Comparison of ENCODE assay signal across 9 cellular contexts in genomic region chr22:19765477-19766234, GRCh38. TPM values are rescaled to one million over a fixed set of nuclear protein-coding genes. Genes with fewer than 3 reads are reported as not detected.
DNase-seq lines count a peak whose midpoint lies in the region; ATAC-seq and TF ChIP-seq lines count a peak whose summit lies in the region.
"Had no signal": no experiment of that assay in that cellular context is flagged by ENCODE, and none has a peak within 500 bp of the region (broad histone marks: within the 10 kb centered on the region; RNA-seq: fewer than 3 reads in every experiment).

No MANE protein-coding gene starts in this region.

- H3K27me3 ChIP-seq in Caco-2 (replicated peaks; ENCODE audit: control insufficient read depth, insufficient read depth, low read length) = no peaks in the 10 kb centered on the region
- H3K27me3 ChIP-seq in neural cell (ENCODE audit: insufficient read depth, low read depth, low read length) = peaks cover 93% of the 10 kb centered on the region
- peaks cover 6 to 39% (median 22%) of the 10 kb centered on the region in 3 donors for H3K27me3 ChIP-seq in gastrocnemius medialis

- intact Hi-C loops in Caco-2 (cut with micrococcal nuclease; ENCODE audit: unreplicated experiment) = no loop called here
- intact Hi-C loops in dendritic cell treated with granulocyte-macrophage colony-stimulating factor and Interleukin-4, amounts not matched to agents 40 ng/mL and 50 ng/mL, for 4 days (cut with micrococcal nuclease) = no loop called here
- intact Hi-C loops in gastrocnemius medialis (cut with DNase I; ENCODE audit: low total_unique reads) = no loop called here

- POLR2A ChIA-PET in Caco-2 (lab: Charles Lee) = no interaction called here

- in situ Hi-C loops in gastrocnemius medialis (cut with MboI; ENCODE audit: low sequenced_read_pairs in 4 of 4) = loop anchor here in 1 of 4 donors (5.0 kb wide), 1 partner anchor 33 kb away; no protein-coding TSS in a partner anchor

- CTCF ChIA-PET in Caco-2 (lab: Charles Lee) = interaction anchor here (1.0 to 1.8 kb wide), 2 partner anchors 24 to 35 kb away, joined by 3 to 5 read pairs; no protein-coding TSS in a partner anchor

- H3K27ac ChIP-seq in neural cell (ENCODE audit: low read length) (no peak overlapping the region), gastrocnemius medialis (no peak overlapping the region)

- no peak for TF ChIP-seq CTCF in Caco-2 (IDR thresholded peaks at IDR 0.05; ENCODE audit: insufficient read depth in 1 of 2, low read depth in 1 of 2, low read length in 1 of 2, severe bottlenecking in 1 of 2, unreplicated experiment in 1 of 2)
- no peak for TF ChIP-seq CTCF in neural cell (IDR thresholded peaks at IDR 0.05; ENCODE audit: poor library complexity, severe bottlenecking)
- TF ChIP-seq CTCF in gastrocnemius medialis (IDR thresholded peaks at IDR 0.05 in 4 of 5, conservative IDR thresholded peaks at IDR 0.05 in 1 of 5) = no peak

- H3K36me3 Mint-ChIP-seq in Caco-2 (ENCODE audit: insufficient read depth, unreplicated experiment) = no peaks in the 10 kb centered on the region
- no peaks in the 10 kb centered on the region for H3K36me3 Mint-ChIP-seq in dendritic cell treated with granulocyte-macrophage colony-stimulating factor and Interleukin-4, amounts not matched to agents 40 ng/mL and 50 ng/mL, for 4 days (ENCODE audit: low read depth)

- TF ChIP-seq POLR2A in gastrocnemius medialis (IDR thresholded peaks at IDR 0.05) = no peak

- H3K9ac ChIP-seq in neural cell (ENCODE audit: low read length) = no peak overlapping the region

- H4K20me1 ChIP-seq in neural cell (ENCODE audit: insufficient read depth) = no peaks in the 10 kb centered on the region

- H3K36me3 ChIP-seq in Caco-2 (ENCODE audit: control insufficient read depth, insufficient read depth, low read length) = no peaks in the 10 kb centered on the region
- no peaks in the 10 kb centered on the region for H3K36me3 ChIP-seq in neural cell (ENCODE audit: insufficient read depth, low read length)
- no peaks in the 10 kb centered on the region for H3K36me3 ChIP-seq in gastrocnemius medialis

- no peaks in the 10 kb centered on the region for H3F3A ChIP-seq in neural cell (ENCODE audit: insufficient read depth, low read length, poor library complexity, severe bottlenecking)

- no peaks in the 10 kb centered on the region for H3K9me3 ChIP-seq in Caco-2
- H3K9me3 ChIP-seq in neural cell (ENCODE audit: low read length) = no peaks in the 10 kb centered on the region
- no peaks in the 10 kb centered on the region for H3K9me3 ChIP-seq in gastrocnemius medialis

- TF ChIP-seq RAD21 in neural cell (conservative IDR thresholded peaks at IDR 0.05) = no peak

- no peak for ATAC-seq in gastrocnemius medialis

- no peak overlapping the region for H3K27ac Mint-ChIP-seq in Caco-2 (ENCODE audit: unreplicated experiment)
- H3K27ac Mint-ChIP-seq in dendritic cell treated with granulocyte-macrophage colony-stimulating factor and Interleukin-4, amounts not matched to agents 40 ng/mL and 50 ng/mL, for 4 days = no peak overlapping the region

- H3K4me1 ChIP-seq in Caco-2 (peaks cover 12% of the 10 kb centered on the region), gastrocnemius medialis (peaks cover 0 to 4% of the 10 kb centered on the region in 2 donors)

- BruUV-seq in Caco-2 (replicated peaks; lab: Mats Ljungman, UMichigan) = no TSS peak

- peak overlapping the region; percentile 29 for H3K4me3 Mint-ChIP-seq in Caco-2 (ENCODE audit: unreplicated experiment)
- peak overlapping the region; percentile 57 for H3K4me3 Mint-ChIP-seq in dendritic cell treated with granulocyte-macrophage colony-stimulating factor and Interleukin-4, amounts not matched to agents 40 ng/mL and 50 ng/mL, for 4 days

- no peaks in the 10 kb centered on the region for H3K4me1 Mint-ChIP-seq in Caco-2 (ENCODE audit: low read depth, unreplicated experiment)
- H3K4me1 Mint-ChIP-seq in dendritic cell treated with granulocyte-macrophage colony-stimulating factor and Interleukin-4, amounts not matched to agents 40 ng/mL and 50 ng/mL, for 4 days (ENCODE audit: low read depth) = peaks cover 21% of the 10 kb centered on the region

- H3K9me3 Mint-ChIP-seq in Caco-2 (ENCODE audit: unreplicated experiment) = no peaks in the 10 kb centered on the region
- no peaks in the 10 kb centered on the region for H3K9me3 Mint-ChIP-seq in dendritic cell treated with granulocyte-macrophage colony-stimulating factor and Interleukin-4, amounts not matched to agents 40 ng/mL and 50 ng/mL, for 4 days

- H3K9me2 ChIP-seq in neural cell (ENCODE audit: insufficient read depth, low read length) = no peaks in the 10 kb centered on the region

- H3K4me2 ChIP-seq in neural cell (ENCODE audit: low read length) = no peak overlapping the region

- H3K79me2 ChIP-seq in neural cell (replicated peaks; ENCODE audit: insufficient read depth, low read length) = no peaks in the 10 kb centered on the region

- no peak for TF ChIP-seq EP300 in neural cell (conservative IDR thresholded peaks at IDR 0.05; ENCODE audit: poor library complexity, severe bottlenecking)

- no peaks in the 10 kb centered on the region for H3K27me3 Mint-ChIP-seq in Caco-2 (ENCODE audit: insufficient read depth, unreplicated experiment)
- H3K27me3 Mint-ChIP-seq in dendritic cell treated with granulocyte-macrophage colony-stimulating factor and Interleukin-4, amounts not matched to agents 40 ng/mL and 50 ng/mL, for 4 days = peaks cover 86% of the 10 kb centered on the region

- H3K4me3 ChIP-seq in Caco-2 (ENCODE audit: low read depth, low read length) = no peak overlapping the region
- peak overlapping the region; percentile 31 for H3K4me3 ChIP-seq in neural cell (ENCODE audit: low read length)
- no peak overlapping the region for H3K4me3 ChIP-seq in gastrocnemius medialis

- H2AFZ ChIP-seq in neural cell (ENCODE audit: low read depth, low read length) = no peak overlapping the region

- no peak for DNase-seq in Caco-2
- DNase-seq in NOMO-1 (lab: John Stamatoyannopoulos, UW; ENCODE audit: unreplicated experiment in 2 of 2) = peak; percentile 56 to 61
- no peak for DNase-seq in cortex of kidney (lab: John Stamatoyannopoulos, UW)
- no peak for DNase-seq in occipital lobe (lab: John Stamatoyannopoulos, UW)
- DNase-seq in central memory CD4-positive, alpha-beta T cell = no peak
- DNase-seq in gastrocnemius medialis = no peak
- DNase-seq: T-helper 9 cell had no signal

TF ChIP-seq in neural cell, 6 proteins besides CTCF, POLR2A, EP300 and RAD21:
- TF ChIP-seq MXI1 (conservative IDR thresholded peaks at IDR 0.05; ENCODE audit: poor library complexity, severe bottlenecking) (no peak), EZH2 (IDR thresholded peaks at IDR 0.05; ENCODE audit: borderline replicate concordance, insufficient read depth, low read length, poor library complexity, severe bottlenecking) (peak; percentile 99)

RNA-seq across cellular contexts. Expression of gene TBX1, which starts 5.1 kb away (rescaled TPM):
- 4.2 and 5.3 TPM in 2 replicates for total RNA-seq in Caco-2 (2022)
- not detected in 2 replicates for polyA plus RNA-seq in neural cell
- polyA minus RNA-seq in neural cell = not detected in 2 replicates
- total RNA-seq in occipital lobe = 0.62 TPM
- 10 to 100 TPM; 27.9 to 38.9 (median 36.3) TPM for total RNA-seq in gastrocnemius medialis

RNA-seq across cellular contexts. Expression of gene GP1BB, which starts 42.3 kb away (rescaled TPM):
- 0.39 and 1.0 TPM in 2 replicates for total RNA-seq in Caco-2 (2022)
- 40.7 and 42.0 TPM in 2 replicates for polyA plus RNA-seq in neural cell
- polyA minus RNA-seq in neural cell = 19.1 and 26.8 TPM in 2 replicates
- total RNA-seq in occipital lobe = 21.8 TPM
- 1 to 10 TPM in 3 of 4 donors, not detected in 1; 1.4 to 3.5 (median 2.3) TPM for total RNA-seq in gastrocnemius medialis

RNA-seq across cellular contexts. Expression of gene SEPTIN5, which starts 51.4 kb away (rescaled TPM):
- total RNA-seq in Caco-2 (2022) (1.00 and 1.3 TPM in 2 replicates), occipital lobe (167 TPM), gastrocnemius medialis (10 to 100 TPM in 2 of 4 donors, 1 to 10 TPM in 2; 5.0 to 15.9 (median 10.2) TPM)
- polyA plus RNA-seq in neural cell = 166 and 170 TPM in 2 replicates
- 117 and 143 TPM in 2 replicates for polyA minus RNA-seq in neural cell

Comparison
In these comparisons a context has a peak if more than half of its experiments do, and no peak if none do; other contexts are left out.
1. DNase-seq: peak in NOMO-1 (2 of 2); none in Caco-2 (0 of 2), cortex of kidney (single experiment), occipital lobe (single experiment), central memory CD4-positive, alpha-beta T cell (single experiment) and gastrocnemius medialis (0 of 2).